ENCODE assay signal across 1 cellular context in the genomic region with DNA sequence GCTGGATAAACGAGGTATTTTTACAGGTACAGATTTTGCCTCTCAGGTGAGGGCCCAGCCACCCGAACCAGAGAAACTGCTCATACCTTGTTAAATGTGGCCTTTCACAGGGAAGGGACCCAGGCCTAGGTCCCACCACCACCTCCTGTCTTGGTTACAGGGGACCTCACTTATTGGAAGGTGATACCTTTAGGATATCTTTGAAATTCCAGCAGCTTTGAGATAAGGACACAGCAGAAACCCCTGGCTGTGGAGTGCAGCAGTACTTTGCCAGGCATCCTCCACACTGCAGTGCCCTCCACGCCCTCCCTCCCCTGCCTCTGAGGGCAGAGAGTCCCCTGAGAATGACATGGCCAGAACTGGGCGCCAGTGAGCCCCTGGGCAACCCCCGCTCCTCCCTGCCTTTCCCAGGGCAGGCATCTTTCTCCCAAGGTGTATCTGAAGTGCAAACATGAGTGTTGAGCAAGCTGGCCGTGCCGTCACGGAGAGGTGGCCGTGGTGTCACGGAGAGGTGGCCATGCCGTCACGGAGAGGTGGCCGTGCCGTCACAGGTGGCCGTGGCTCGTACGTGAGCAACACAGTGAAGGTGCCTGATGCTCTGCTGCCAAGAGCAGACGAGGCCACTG.
A peak's percentile ranks its signal among the peaks of the same experiment; 100 is the strongest.
TF ChIP-seq lines count a peak whose summit lies in the region.

No MANE protein-coding gene starts in this region.

TF ChIP-seq in K562, 482 proteins besides CTCF, POLR2A, EP300 and RAD21 (continued from another document and continues in another):
- TF ChIP-seq TCF3 (CRISPR knock-in tag; IDR thresholded peaks at IDR 0.05) (no peak; the same call in 1 of the 2 replicates), RUNX1 (IDR thresholded peaks at IDR 0.05; ENCODE audit: low read depth) (no peak), ASH1L (IDR thresholded peaks at IDR 0.05; ENCODE audit: borderline replicate concordance, low read depth, partially characterized antibody) (no peak), HMG20A (CRISPR knock-in tag; conservative IDR thresholded peaks at IDR 0.05) (no peak), SMARCC2 (IDR thresholded peaks at IDR 0.05; ENCODE audit: low read depth) (0 out of 2 replicates have a peak, but pooled peaks have one; percentile 16), CXXC5 (CRISPR knock-in tag; IDR thresholded peaks at IDR 0.05) (no peak), ZEB2 (IDR thresholded peaks at IDR 0.05) (no peak; the same call in 1 of the 2 replicates), FOXM1 (IDR thresholded peaks at IDR 0.05; ENCODE audit: low read depth) (no peak), FOXM1 (CRISPR knock-in tag; IDR thresholded peaks at IDR 0.05; ENCODE audit: low read depth) (0 out of 2 replicates have a peak, but pooled peaks have one; percentile 48), RFX7 (CRISPR knock-in tag; IDR thresholded peaks at IDR 0.05) (no peak), MAFF (IDR thresholded peaks at IDR 0.05; ENCODE audit: low read length) (no peak), PRPF4 (IDR thresholded peaks at IDR 0.05; ENCODE audit: insufficient read depth, low read depth, low read length, poor library complexity, severe bottlenecking) (no peak), ZNF551 (CRISPR knock-in tag; IDR thresholded peaks at IDR 0.05) (no peak), RBBP5 (IDR thresholded peaks at IDR 0.05; ENCODE audit: borderline replicate concordance, insufficient read depth, low read length, poor library complexity, severe bottlenecking) (peak; percentile 26), POLR2G (IDR thresholded peaks at IDR 0.05; ENCODE audit: low read depth, low read length) (no peak; the same call in 1 of the 2 replicates), ZNF507 (tag; conservative IDR thresholded peaks at IDR 0.05) (no peak), SRSF3 (IDR thresholded peaks at IDR 0.05; ENCODE audit: insufficient read depth, low read length) (0 out of 2 replicates have a peak, but pooled peaks have one; percentile 48), FOS (IDR thresholded peaks at IDR 0.05; ENCODE audit: extremely low read depth, insufficient read length) (no peak), RCOR1 (IDR thresholded peaks at IDR 0.05; ENCODE audit: borderline replicate concordance in 1 of 2, low read depth in 2 of 2, low read length in 2 of 2) (no peak), GTF2A2 (tag; IDR thresholded peaks at IDR 0.05) (0 out of 2 replicates have a peak, but pooled peaks have one; percentile 21), MEF2D (tag; conservative IDR thresholded peaks at IDR 0.05; ENCODE audit: low read depth) (no peak), NCOA1 (IDR thresholded peaks at IDR 0.05; ENCODE audit: low read depth) (no peak), NFIX (CRISPR knock-in tag; IDR thresholded peaks at IDR 0.05; ENCODE audit: low read depth) (no peak), DDX20 (tag; IDR thresholded peaks at IDR 0.05; ENCODE audit: low read depth) (no peak)
- TF ChIP-seq, protein P1, sequence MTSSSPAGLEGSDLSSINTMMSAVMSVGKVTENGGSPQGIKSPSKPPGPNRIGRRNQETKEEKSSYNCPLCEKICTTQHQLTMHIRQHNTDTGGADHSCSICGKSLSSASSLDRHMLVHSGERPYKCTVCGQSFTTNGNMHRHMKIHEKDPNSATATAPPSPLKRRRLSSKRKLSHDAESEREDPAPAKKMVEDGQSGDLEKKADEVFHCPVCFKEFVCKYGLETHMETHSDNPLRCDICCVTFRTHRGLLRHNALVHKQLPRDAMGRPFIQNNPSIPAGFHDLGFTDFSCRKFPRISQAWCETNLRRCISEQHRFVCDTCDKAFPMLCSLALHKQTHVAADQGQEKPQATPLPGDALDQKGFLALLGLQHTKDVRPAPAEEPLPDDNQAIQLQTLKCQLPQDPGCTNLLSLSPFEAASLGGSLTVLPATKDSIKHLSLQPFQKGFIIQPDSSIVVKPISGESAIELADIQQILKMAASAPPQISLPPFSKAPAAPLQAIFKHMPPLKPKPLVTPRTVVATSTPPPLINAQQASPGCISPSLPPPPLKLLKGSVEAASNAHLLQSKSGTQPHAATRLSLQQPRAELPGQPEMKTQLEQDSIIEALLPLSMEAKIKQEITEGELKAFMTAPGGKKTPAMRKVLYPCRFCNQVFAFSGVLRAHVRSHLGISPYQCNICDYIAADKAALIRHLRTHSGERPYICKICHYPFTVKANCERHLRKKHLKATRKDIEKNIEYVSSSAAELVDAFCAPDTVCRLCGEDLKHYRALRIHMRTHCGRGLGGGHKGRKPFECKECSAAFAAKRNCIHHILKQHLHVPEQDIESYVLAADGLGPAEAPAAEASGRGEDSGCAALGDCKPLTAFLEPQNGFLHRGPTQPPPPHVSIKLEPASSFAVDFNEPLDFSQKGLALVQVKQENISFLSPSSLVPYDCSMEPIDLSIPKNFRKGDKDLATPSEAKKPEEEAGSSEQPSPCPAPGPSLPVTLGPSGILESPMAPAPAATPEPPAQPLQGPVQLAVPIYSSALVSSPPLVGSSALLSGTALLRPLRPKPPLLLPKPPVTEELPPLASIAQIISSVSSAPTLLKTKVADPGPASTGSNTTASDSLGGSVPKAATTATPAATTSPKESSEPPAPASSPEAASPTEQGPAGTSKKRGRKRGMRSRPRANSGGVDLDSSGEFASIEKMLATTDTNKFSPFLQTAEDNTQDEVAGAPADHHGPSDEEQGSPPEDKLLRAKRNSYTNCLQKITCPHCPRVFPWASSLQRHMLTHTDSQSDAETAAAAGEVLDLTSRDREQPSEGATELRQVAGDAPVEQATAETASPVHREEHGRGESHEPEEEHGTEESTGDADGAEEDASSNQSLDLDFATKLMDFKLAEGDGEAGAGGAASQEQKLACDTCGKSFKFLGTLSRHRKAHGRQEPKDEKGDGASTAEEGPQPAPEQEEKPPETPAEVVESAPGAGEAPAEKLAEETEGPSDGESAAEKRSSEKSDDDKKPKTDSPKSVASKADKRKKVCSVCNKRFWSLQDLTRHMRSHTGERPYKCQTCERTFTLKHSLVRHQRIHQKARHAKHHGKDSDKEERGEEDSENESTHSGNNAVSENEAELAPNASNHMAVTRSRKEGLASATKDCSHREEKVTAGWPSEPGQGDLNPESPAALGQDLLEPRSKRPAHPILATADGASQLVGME (CRISPR knock-in tag; IDR thresholded peaks at IDR 0.05), result no peak
- TF ChIP-seq, protein P2, sequence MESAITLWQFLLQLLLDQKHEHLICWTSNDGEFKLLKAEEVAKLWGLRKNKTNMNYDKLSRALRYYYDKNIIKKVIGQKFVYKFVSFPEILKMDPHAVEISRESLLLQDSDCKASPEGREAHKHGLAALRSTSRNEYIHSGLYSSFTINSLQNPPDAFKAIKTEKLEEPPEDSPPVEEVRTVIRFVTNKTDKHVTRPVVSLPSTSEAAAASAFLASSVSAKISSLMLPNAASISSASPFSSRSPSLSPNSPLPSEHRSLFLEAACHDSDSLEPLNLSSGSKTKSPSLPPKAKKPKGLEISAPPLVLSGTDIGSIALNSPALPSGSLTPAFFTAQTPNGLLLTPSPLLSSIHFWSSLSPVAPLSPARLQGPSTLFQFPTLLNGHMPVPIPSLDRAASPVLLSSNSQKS (CRISPR knock-in tag; IDR thresholded peaks at IDR 0.05), result no peak
- TF ChIP-seq, protein P3, sequence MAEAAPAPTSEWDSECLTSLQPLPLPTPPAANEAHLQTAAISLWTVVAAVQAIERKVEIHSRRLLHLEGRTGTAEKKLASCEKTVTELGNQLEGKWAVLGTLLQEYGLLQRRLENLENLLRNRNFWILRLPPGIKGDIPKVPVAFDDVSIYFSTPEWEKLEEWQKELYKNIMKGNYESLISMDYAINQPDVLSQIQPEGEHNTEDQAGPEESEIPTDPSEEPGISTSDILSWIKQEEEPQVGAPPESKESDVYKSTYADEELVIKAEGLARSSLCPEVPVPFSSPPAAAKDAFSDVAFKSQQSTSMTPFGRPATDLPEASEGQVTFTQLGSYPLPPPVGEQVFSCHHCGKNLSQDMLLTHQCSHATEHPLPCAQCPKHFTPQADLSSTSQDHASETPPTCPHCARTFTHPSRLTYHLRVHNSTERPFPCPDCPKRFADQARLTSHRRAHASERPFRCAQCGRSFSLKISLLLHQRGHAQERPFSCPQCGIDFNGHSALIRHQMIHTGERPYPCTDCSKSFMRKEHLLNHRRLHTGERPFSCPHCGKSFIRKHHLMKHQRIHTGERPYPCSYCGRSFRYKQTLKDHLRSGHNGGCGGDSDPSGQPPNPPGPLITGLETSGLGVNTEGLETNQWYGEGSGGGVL (CRISPR knock-in tag; IDR thresholded peaks at IDR 0.05), result 0 out of 2 replicates have a peak, but pooled peaks have one; percentile 36
- TF ChIP-seq, protein P4, sequence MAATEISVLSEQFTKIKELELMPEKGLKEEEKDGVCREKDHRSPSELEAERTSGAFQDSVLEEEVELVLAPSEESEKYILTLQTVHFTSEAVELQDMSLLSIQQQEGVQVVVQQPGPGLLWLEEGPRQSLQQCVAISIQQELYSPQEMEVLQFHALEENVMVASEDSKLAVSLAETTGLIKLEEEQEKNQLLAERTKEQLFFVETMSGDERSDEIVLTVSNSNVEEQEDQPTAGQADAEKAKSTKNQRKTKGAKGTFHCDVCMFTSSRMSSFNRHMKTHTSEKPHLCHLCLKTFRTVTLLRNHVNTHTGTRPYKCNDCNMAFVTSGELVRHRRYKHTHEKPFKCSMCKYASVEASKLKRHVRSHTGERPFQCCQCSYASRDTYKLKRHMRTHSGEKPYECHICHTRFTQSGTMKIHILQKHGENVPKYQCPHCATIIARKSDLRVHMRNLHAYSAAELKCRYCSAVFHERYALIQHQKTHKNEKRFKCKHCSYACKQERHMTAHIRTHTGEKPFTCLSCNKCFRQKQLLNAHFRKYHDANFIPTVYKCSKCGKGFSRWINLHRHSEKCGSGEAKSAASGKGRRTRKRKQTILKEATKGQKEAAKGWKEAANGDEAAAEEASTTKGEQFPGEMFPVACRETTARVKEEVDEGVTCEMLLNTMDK (IDR thresholded peaks at IDR 0.05; ENCODE audit: borderline replicate concordance, insufficient read depth, low read depth, low read length, poor library complexity, severe bottlenecking), result no peak
- TF ChIP-seq, protein P5, sequence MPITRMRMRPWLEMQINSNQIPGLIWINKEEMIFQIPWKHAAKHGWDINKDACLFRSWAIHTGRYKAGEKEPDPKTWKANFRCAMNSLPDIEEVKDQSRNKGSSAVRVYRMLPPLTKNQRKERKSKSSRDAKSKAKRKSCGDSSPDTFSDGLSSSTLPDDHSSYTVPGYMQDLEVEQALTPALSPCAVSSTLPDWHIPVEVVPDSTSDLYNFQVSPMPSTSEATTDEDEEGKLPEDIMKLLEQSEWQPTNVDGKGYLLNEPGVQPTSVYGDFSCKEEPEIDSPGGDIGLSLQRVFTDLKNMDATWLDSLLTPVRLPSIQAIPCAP (CRISPR knock-in tag; IDR thresholded peaks at IDR 0.05; ENCODE audit: borderline replicate concordance), result no peak
- TF ChIP-seq, protein P6, sequence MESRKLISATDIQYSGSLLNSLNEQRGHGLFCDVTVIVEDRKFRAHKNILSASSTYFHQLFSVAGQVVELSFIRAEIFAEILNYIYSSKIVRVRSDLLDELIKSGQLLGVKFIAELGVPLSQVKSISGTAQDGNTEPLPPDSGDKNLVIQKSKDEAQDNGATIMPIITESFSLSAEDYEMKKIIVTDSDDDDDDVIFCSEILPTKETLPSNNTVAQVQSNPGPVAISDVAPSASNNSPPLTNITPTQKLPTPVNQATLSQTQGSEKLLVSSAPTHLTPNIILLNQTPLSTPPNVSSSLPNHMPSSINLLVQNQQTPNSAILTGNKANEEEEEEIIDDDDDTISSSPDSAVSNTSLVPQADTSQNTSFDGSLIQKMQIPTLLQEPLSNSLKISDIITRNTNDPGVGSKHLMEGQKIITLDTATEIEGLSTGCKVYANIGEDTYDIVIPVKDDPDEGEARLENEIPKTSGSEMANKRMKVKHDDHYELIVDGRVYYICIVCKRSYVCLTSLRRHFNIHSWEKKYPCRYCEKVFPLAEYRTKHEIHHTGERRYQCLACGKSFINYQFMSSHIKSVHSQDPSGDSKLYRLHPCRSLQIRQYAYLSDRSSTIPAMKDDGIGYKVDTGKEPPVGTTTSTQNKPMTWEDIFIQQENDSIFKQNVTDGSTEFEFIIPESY (CRISPR knock-in tag; IDR thresholded peaks at IDR 0.05), result no peak
- TF ChIP-seq, protein P7, sequence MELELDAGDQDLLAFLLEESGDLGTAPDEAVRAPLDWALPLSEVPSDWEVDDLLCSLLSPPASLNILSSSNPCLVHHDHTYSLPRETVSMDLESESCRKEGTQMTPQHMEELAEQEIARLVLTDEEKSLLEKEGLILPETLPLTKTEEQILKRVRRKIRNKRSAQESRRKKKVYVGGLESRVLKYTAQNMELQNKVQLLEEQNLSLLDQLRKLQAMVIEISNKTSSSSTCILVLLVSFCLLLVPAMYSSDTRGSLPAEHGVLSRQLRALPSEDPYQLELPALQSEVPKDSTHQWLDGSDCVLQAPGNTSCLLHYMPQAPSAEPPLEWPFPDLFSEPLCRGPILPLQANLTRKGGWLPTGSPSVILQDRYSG (tag; conservative IDR thresholded peaks at IDR 0.05; ENCODE audit: low read depth), result no peak
